Comparison of ENCODE assay signal across 11 cellular contexts in the genomic region with DNA sequence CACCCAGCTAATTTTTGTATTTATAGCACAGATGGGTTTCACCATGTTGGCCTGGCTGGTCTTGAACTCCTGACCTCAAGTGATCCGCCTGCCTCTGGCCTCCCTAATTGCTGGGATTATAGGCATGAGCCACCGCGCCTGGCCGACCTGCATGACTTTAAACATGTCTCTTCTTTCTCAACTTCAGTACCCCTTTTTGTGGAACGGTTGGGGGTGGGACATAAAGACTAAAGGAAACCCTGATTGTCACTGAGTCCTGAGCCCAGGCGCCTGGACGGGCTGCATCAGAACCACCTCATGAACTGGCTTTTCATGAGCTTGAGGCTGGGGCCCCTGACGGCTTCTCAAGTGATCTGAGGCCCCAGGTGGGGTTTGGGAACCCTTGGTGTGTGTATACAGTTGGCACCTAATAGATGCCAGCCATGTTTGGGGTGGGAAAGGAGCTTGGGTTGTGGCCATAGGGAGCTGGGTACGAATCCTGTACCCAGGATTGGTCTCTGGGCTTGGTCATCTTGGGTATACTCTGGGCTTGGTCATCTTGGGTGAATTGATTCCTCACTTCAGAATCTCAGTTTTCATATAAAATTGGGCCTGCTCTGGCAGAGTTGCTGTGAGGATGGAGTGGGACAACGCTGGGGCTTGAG. TPM values are rescaled to one million over a fixed set of nuclear protein-coding genes. Genes with fewer than 3 reads are reported as not detected.
A peak's percentile ranks its signal among the peaks of the same experiment; 100 is the strongest.
DNase-seq lines count a peak whose midpoint lies in the region; ATAC-seq and TF ChIP-seq lines count a peak whose summit lies in the region.
"Had no signal": no experiment of that assay in that cellular context is flagged by ENCODE, and none has a peak within 500 bp of the region (broad histone marks: within the 10 kb centered on the region; RNA-seq: fewer than 3 reads in every experiment).

No MANE protein-coding gene starts in this region.

- CTCF ChIA-PET in activated CD8-positive, alpha-beta T cell treated with anti-CD3 and anti-CD28 coated beads for 36 hours (lab: Charles Lee): interaction anchor here (1.1 to 10.5 kb wide), 9 partner anchors 17 to 72 kb away, joined by 3 to 159 read pairs (median 7); partner anchors contain the start of genes F12 and PFN3

- ATAC-seq in heart left ventricle (no peak), lower lobe of right lung (no peak), upper lobe of left lung (ENCODE audit: low FRiP score in 2 of 2) (no peak)
- ATAC-seq in activated CD8-positive, alpha-beta T cell treated with anti-CD3 and anti-CD28 coated beads for 36 hours: no peak

- peaks cover 21% of the 10 kb centered on the region for H3K36me3 ChIP-seq in left ventricle myocardium inferior
- H3K36me3 ChIP-seq in heart left ventricle: peaks cover 0 to 30% (median 18%) of the 10 kb centered on the region in 9 donors
- H3K36me3 ChIP-seq in lower lobe of right lung: peaks cover 29% of the 10 kb centered on the region
- peaks cover 10 to 34% (median 32%) of the 10 kb centered on the region in 4 donors for H3K36me3 ChIP-seq in upper lobe of left lung

- peaks cover 55% of the 10 kb centered on the region for H3K4me1 Mint-ChIP-seq in activated CD8-positive, alpha-beta T cell treated with anti-CD3 and anti-CD28 coated beads for 36 hours (ENCODE audit: low read depth)

- WGBS in heart left ventricle, 4 donors: 84 to 98% (median 86%) methylated on average over 9 to 10 of the region's 10 CpGs
- 70 to 78% methylated on average over 10 of the region's 10 CpGs for WGBS in upper lobe of left lung, 2 donors

- peak overlapping the region; percentile 98 for H3K27ac Mint-ChIP-seq in activated CD8-positive, alpha-beta T cell treated with anti-CD3 and anti-CD28 coated beads for 36 hours

- H3K36me3 Mint-ChIP-seq in activated CD8-positive, alpha-beta T cell treated with anti-CD3 and anti-CD28 coated beads for 36 hours (ENCODE audit: low read depth): peaks cover 61% of the 10 kb centered on the region

- TF ChIP-seq CTCF in left ventricle myocardium inferior (IDR thresholded peaks at IDR 0.05; ENCODE audit: borderline replicate concordance) (no peak), heart left ventricle (IDR thresholded peaks at IDR 0.05) (no peak), lower lobe of right lung (IDR thresholded peaks at IDR 0.05) (no peak), upper lobe of left lung (IDR thresholded peaks at IDR 0.05) (no peak)
- TF ChIP-seq CTCF in activated CD8-positive, alpha-beta T cell treated with anti-CD3 and anti-CD28 coated beads for 36 hours (IDR thresholded peaks at IDR 0.05): no peak

- H3K27ac ChIP-seq in left ventricle myocardium inferior (replicated peaks) (peak overlapping the region; percentile 15), heart left ventricle (peak overlapping the region in 2 of 12 donors; percentile 46 to 95), lower lobe of right lung (peak overlapping the region; percentile 90), upper lobe of left lung (peak overlapping the region; percentile 90 to 94 (median 92))

- H3K9me3 ChIP-seq in left ventricle myocardium inferior (replicated peaks): no peaks in the 10 kb centered on the region
- no peaks in the 10 kb centered on the region for H3K9me3 ChIP-seq in heart left ventricle
- no peaks in the 10 kb centered on the region for H3K9me3 ChIP-seq in lower lobe of right lung
- no peaks in the 10 kb centered on the region for H3K9me3 ChIP-seq in upper lobe of left lung

- POLR2A ChIA-PET in activated CD8-positive, alpha-beta T cell treated with anti-CD3 and anti-CD28 coated beads for 36 hours (lab: Charles Lee): interaction anchor here (0.6 to 15.2 kb wide), 15 partner anchors 12 to 105 kb away, joined by 3 to 606 read pairs (median 4); partner anchors contain the start of genes LMAN2 and PRR7

- no peak for DNase-seq in left ventricle myocardium inferior
- no peak for DNase-seq in heart left ventricle
- DNase-seq in activated CD8-positive, alpha-beta T cell treated with anti-CD3 and anti-CD28 coated beads for 36 hours: peak; percentile 45
- no peak for DNase-seq in lower lobe of right lung
- no peak for DNase-seq in upper lobe of left lung
- DNase-seq in NCI-H82 treated with DMSO at 0.1 percent for 48 hours (lab: John Stamatoyannopoulos, UW; ENCODE audit: unreplicated experiment): no peak
- no peak for DNase-seq in NCI-H446 (lab: John Stamatoyannopoulos, UW)
- DNase-seq in DMS153 treated with DMSO at 0.1 percent for 48 hours (lab: John Stamatoyannopoulos, UW; ENCODE audit: unreplicated experiment): no peak
- DNase-seq: GOT3 had no signal

- no peaks in the 10 kb centered on the region for H3K27me3 Mint-ChIP-seq in activated CD8-positive, alpha-beta T cell treated with anti-CD3 and anti-CD28 coated beads for 36 hours

- no peak for TF ChIP-seq EP300 in upper lobe of left lung (IDR thresholded peaks at IDR 0.05)

- H3K9me3 Mint-ChIP-seq in activated CD8-positive, alpha-beta T cell treated with anti-CD3 and anti-CD28 coated beads for 36 hours: no peaks in the 10 kb centered on the region

- no peak overlapping the region for H3K4me3 ChIP-seq in left ventricle myocardium inferior
- H3K4me3 ChIP-seq in heart left ventricle: peak overlapping the region in 2 of 12 donors; percentile 4 to 94
- H3K4me3 ChIP-seq in lower lobe of right lung: peak overlapping the region; percentile 80
- peak overlapping the region in 1 of 4 donors; percentile 89 for H3K4me3 ChIP-seq in upper lobe of left lung

- peak overlapping the region; percentile 97 for H3K4me3 Mint-ChIP-seq in activated CD8-positive, alpha-beta T cell treated with anti-CD3 and anti-CD28 coated beads for 36 hours

- H3K4me1 ChIP-seq in left ventricle myocardium inferior: peaks cover 53% of the 10 kb centered on the region
- H3K4me1 ChIP-seq in heart left ventricle: peaks cover 2 to 77% (median 37%) of the 10 kb centered on the region in 12 donors
- H3K4me1 ChIP-seq in lower lobe of right lung: peaks cover 65% of the 10 kb centered on the region
- H3K4me1 ChIP-seq in upper lobe of left lung: peaks cover 52 to 72% (median 58%) of the 10 kb centered on the region in 4 donors

- TF ChIP-seq POLR2A in heart left ventricle (IDR thresholded peaks at IDR 0.05) (no peak), upper lobe of left lung (IDR thresholded peaks at IDR 0.05) (no peak)

- intact Hi-C loops in left ventricle myocardium inferior (cut with micrococcal nuclease): no loop called here
- intact Hi-C loops in heart left ventricle (cut with DNase I): no loop called here
- intact Hi-C loops in activated CD8-positive, alpha-beta T cell treated with anti-CD3 and anti-CD28 coated beads for 36 hours (cut with micrococcal nuclease): no loop called here
- intact Hi-C loops in lower lobe of right lung (cut with DNase I): no loop called here

- H3K27me3 ChIP-seq in left ventricle myocardium inferior (ENCODE audit: low read depth) (no peaks in the 10 kb centered on the region), heart left ventricle (no peaks in the 10 kb centered on the region), lower lobe of right lung (ENCODE audit: low read depth) (no peaks in the 10 kb centered on the region), upper lobe of left lung (no peaks in the 10 kb centered on the region)

RNA-seq across cellular contexts. Expression of gene GRK6, which starts 2.2 kb away (rescaled TPM):
- total RNA-seq in left ventricle myocardium inferior: 15.6 TPM
- total RNA-seq in heart left ventricle: 10 to 100 TPM; 12.8 to 33.2 (median 17.3) TPM
- 10 to 100 TPM in 1 of 2 donors, 1 to 10 TPM in 1; 6.8 to 29.5 TPM for polyA plus RNA-seq in heart left ventricle
- total RNA-seq in activated CD8-positive, alpha-beta T cell treated with anti-CD3 and anti-CD28 coated beads for 36 hours: 100 to 1,000 TPM; 133 to 137 TPM
- total RNA-seq in lower lobe of right lung: 59.4 TPM
- total RNA-seq in upper lobe of left lung: 10 to 100 TPM; 26.8 to 85.9 (median 56.6) TPM

RNA-seq across cellular contexts. Expression of gene PRR7, which starts 17.9 kb away (rescaled TPM):
- 2.1 TPM for total RNA-seq in left ventricle myocardium inferior
- total RNA-seq in heart left ventricle: 1 to 10 TPM in 8 of 9 donors, under 1 TPM in 1; 0.82 to 5.0 (median 1.8) TPM
- 1 to 10 TPM; 1.4 to 1.5 TPM for polyA plus RNA-seq in heart left ventricle
- total RNA-seq in activated CD8-positive, alpha-beta T cell treated with anti-CD3 and anti-CD28 coated beads for 36 hours: 10 to 100 TPM; 32.6 to 36.4 TPM
- total RNA-seq in lower lobe of right lung: 1.7 TPM
- 1 to 10 TPM; 1.6 to 9.2 (median 3.4) TPM for total RNA-seq in upper lobe of left lung

RNA-seq across cellular contexts. Expression of gene F12, which starts 19.3 kb away (rescaled TPM):
- not detected for total RNA-seq in left ventricle myocardium inferior
- under 1 TPM in 1 of 9 donors, not detected in 8; 0.56 TPM for total RNA-seq in heart left ventricle
- under 1 TPM in 1 of 2 donors, not detected in 1; 0.29 TPM for polyA plus RNA-seq in heart left ventricle
- 1 to 10 TPM; 7.9 TPM for total RNA-seq in activated CD8-positive, alpha-beta T cell treated with anti-CD3 and anti-CD28 coated beads for 36 hours
- 0.80 TPM for total RNA-seq in lower lobe of right lung
- total RNA-seq in upper lobe of left lung: 1 to 10 TPM in 4 of 6 donors, under 1 TPM in 1, not detected in 1; 0.91 to 7.8 (median 2.1) TPM

RNA-seq across cellular contexts. Expression of gene PFN3, which starts 28.2 kb away (rescaled TPM):
- total RNA-seq in left ventricle myocardium inferior (not detected), heart left ventricle (not detected), lower lobe of right lung (not detected), upper lobe of left lung (not detected)
- polyA plus RNA-seq in heart left ventricle: not detected
- not detected for total RNA-seq in activated CD8-positive, alpha-beta T cell treated with anti-CD3 and anti-CD28 coated beads for 36 hours
- total RNA-seq: aorta; T-helper 1 cell treated with Interleukin-12 subunit alpha and Interleukin-12 subunit beta and Interleukin-4 antibody, amounts not matched to agents 30 ng/mL and 1 ng/mL, for 36 hours had no signal
- polyA plus RNA-seq: aorta had no signal

RNA-seq across cellular contexts. Expression of gene SLC34A1, which starts 44.5 kb away (rescaled TPM):
- total RNA-seq in left ventricle myocardium inferior: not detected
- total RNA-seq in heart left ventricle: not detected
- polyA plus RNA-seq in heart left ventricle: not detected
- under 1 TPM; 0.29 to 0.43 TPM for total RNA-seq in activated CD8-positive, alpha-beta T cell treated with anti-CD3 and anti-CD28 coated beads for 36 hours
- not detected for total RNA-seq in lower lobe of right lung
- total RNA-seq in upper lobe of left lung: not detected
- total RNA-seq: aorta; T-helper 1 cell treated with Interleukin-12 subunit alpha and Interleukin-12 subunit beta and Interleukin-4 antibody, amounts not matched to agents 30 ng/mL and 1 ng/mL, for 36 hours had no signal
- polyA plus RNA-seq: aorta had no signal
